ENCODE assay signal across 10 cellular contexts in genomic region chr10:7045891-7046599, GRCh38.
DNase-seq lines count a peak whose midpoint lies in the region; ATAC-seq, FAIRE-seq and TF ChIP-seq lines count a peak whose summit lies in the region.
"Had no signal": no experiment of that assay in that cellular context is flagged by ENCODE, and none has a peak within 500 bp of the region (broad histone marks: within the 10 kb centered on the region; RNA-seq: fewer than 3 reads in every experiment).

No MANE protein-coding gene starts in this region.

- SMC1A ChIA-PET in GM12878 (lab: Charles Lee; ENCODE audit: uncharacterized antibody, unreplicated experiment): no interaction called here

- intact Hi-C loops in GM12878 (cut with micrococcal nuclease; ENCODE audit: unreplicated experiment) (no loop called here), ovary (cut with DNase I) (no loop called here)

- 34% methylated on average over 4 of the region's 4 CpGs for WGBS in GM12878 (ENCODE audit: insufficient coverage, insufficient replicate concordance, low lambda C conversion rate, missing lambda C conversion rate)
- WGBS in ovary, 3 donors: 73 to 90% (median 85%) methylated on average over 4 of the region's 4 CpGs

- no peak overlapping the region for H2AFZ ChIP-seq in GM12878 (ENCODE audit: control insufficient read depth, low read depth, low read length)

- ATAC-seq in GM19468 (IDR thresholded peaks at IDR 0.05; ENCODE audit: extremely low read depth, unreplicated experiment) (peak; percentile 62), HG03469 (IDR thresholded peaks at IDR 0.05; ENCODE audit: unreplicated experiment) (peak; percentile 80), GM12878 (peak; percentile 21; the same call in 2 of the 3 replicates)

- H3K27me3 ChIP-seq in GM06990 (replicated peaks; ENCODE audit: control insufficient read depth, insufficient read depth, low read length) (no peaks in the 10 kb centered on the region), GM12878 (replicated peaks in 1 of 2; ENCODE audit: control insufficient read depth in 2 of 2, insufficient read depth in 2 of 2, low read length in 1 of 2) (no peaks in the 10 kb centered on the region), ovary (no peaks in the 10 kb centered on the region)

- POLR2A ChIA-PET in GM12878 (lab: Charles Lee): no interaction called here

- CTCF ChIA-PET in GM12878 (lab: Yijun Ruan, JAX): no interaction called here

- H3K4me2 ChIP-seq in GM12878 (ENCODE audit: control insufficient read depth, insufficient read depth): no peak overlapping the region; the same call in 1 of the 2 replicates

- BruUV-seq in GM12878 (replicated peaks; lab: Mats Ljungman, UMichigan): no TSS peak

- H3K4me3 ChIP-seq in GM06990 (replicated peaks; ENCODE audit: low read depth, low read length): no peak overlapping the region
- no peak overlapping the region for H3K4me3 ChIP-seq in GM12878
- H3K4me3 ChIP-seq in ovary: no peak overlapping the region

- H3K27ac ChIP-seq in GM12878 (ENCODE audit: control insufficient read depth, insufficient read depth) (no peak overlapping the region), ovary (no peak overlapping the region)

- DNase-seq in GM06990 (ENCODE audit: extremely low read depth, insufficient read length) (peak; percentile 54), GM12878 (ENCODE audit: low read depth, low spot score) (peak; percentile 44), NCI-H510A (lab: John Stamatoyannopoulos, UW) (no peak), G401 (ENCODE audit: low spot score) (no peak), ovary (no peak), HPDE6-E6E7 (ENCODE audit: extremely low spot score) (no peak)
- DNase-seq: DMS53, left cardiac atrium had no signal

- TF ChIP-seq RAD21 in GM12878 (IDR thresholded peaks at IDR 0.05; ENCODE audit: insufficient read depth, low read depth, low read length): no peak

- RAD21 ChIA-PET in GM12878 (lab: Charles Lee; ENCODE audit: unreplicated experiment): no interaction called here

- no peaks in the 10 kb centered on the region for H3K79me2 ChIP-seq in GM12878 (ENCODE audit: control insufficient read depth, insufficient read depth, low read length)

- H3K36me3 ChIP-seq in GM06990 (ENCODE audit: control insufficient read depth, insufficient read depth, low read length): no peaks in the 10 kb centered on the region
- no peaks in the 10 kb centered on the region for H3K36me3 ChIP-seq in GM12878 (ENCODE audit: control insufficient read depth in 2 of 2, insufficient read depth in 2 of 2, low read length in 1 of 2)
- no peaks in the 10 kb centered on the region for H3K36me3 ChIP-seq in ovary

- H3K9ac ChIP-seq in GM12878 (ENCODE audit: control insufficient read depth, insufficient read depth, low read length): no peak overlapping the region

- H3K9me3 ChIP-seq in GM12878 (replicated peaks; ENCODE audit: control insufficient read depth, insufficient read depth, low read length) (peaks cover 2% of the 10 kb centered on the region; the same call in 2 of the 3 replicates), ovary (peaks cover 0 to 3% of the 10 kb centered on the region in 2 donors)

- H4K20me1 ChIP-seq in GM12878 (ENCODE audit: control insufficient read depth, insufficient read depth): no peaks in the 10 kb centered on the region

- TF ChIP-seq CTCF in GM06990 (IDR thresholded peaks at IDR 0.05; ENCODE audit: insufficient read depth, low read length, poor library complexity, severe bottlenecking) (no peak), GM12878 (IDR thresholded peaks at IDR 0.05 in 2 of 3, conservative IDR thresholded peaks at IDR 0.05 in 1 of 3; ENCODE audit: control insufficient read depth in 2 of 3, extremely low read depth in 1 of 3, insufficient read depth in 1 of 3, low read depth in 3 of 3, low read length in 3 of 3) (no peak), ovary (IDR thresholded peaks at IDR 0.05) (no peak)

- FAIRE-seq in GM12878 (lab: Jason Lieb, UNC): peak; percentile 78

- H3K4me1 ChIP-seq in GM12878 (ENCODE audit: control insufficient read depth, insufficient read depth, low read length) (peaks cover 10% of the 10 kb centered on the region; the same call in 1 of the 2 replicates), ovary (ENCODE audit: insufficient read depth) (no peaks in the 10 kb centered on the region)

- TF ChIP-seq POLR2A in GM12878 (IDR thresholded peaks at IDR 0.05; ENCODE audit: low read depth, low read length): no peak
- TF ChIP-seq POLR2A in ovary (IDR thresholded peaks at IDR 0.05): no peak

- TF ChIP-seq EP300 in GM12878 (IDR thresholded peaks at IDR 0.05; ENCODE audit: borderline replicate concordance in 1 of 2, control insufficient read depth in 1 of 2, low read depth in 2 of 2, low read length in 2 of 2) (no peak), ovary (IDR thresholded peaks at IDR 0.05) (no peak)

- in situ Hi-C loops in GM12878 (cut with MboI): no loop called here
- in situ Hi-C loops in G401 (cut with HindIII; ENCODE audit: low sequenced_read_pairs): no loop called here

TF ChIP-seq in GM12878, 131 proteins besides CTCF, POLR2A, EP300 and RAD21:
- TF ChIP-seq NBN (IDR thresholded peaks at IDR 0.05): no peak
- TF ChIP-seq NFYA (IDR thresholded peaks at IDR 0.05; ENCODE audit: borderline replicate concordance, low read depth, low read length): no peak
- no peak for TF ChIP-seq GATAD2B (conservative IDR thresholded peaks at IDR 0.05; ENCODE audit: low read depth)
- TF ChIP-seq CHD2 (IDR thresholded peaks at IDR 0.05; ENCODE audit: borderline replicate concordance, low read depth, low read length): no peak
- no peak for TF ChIP-seq KDM1A (IDR thresholded peaks at IDR 0.05; ENCODE audit: borderline replicate concordance)
- TF ChIP-seq NR2F1 (conservative IDR thresholded peaks at IDR 0.05): 0 out of 2 replicates have a peak, but pooled peaks have one; percentile 30
- peak; percentile 67 for TF ChIP-seq SPI1 (IDR thresholded peaks at IDR 0.05; ENCODE audit: borderline replicate concordance, insufficient read depth, low read depth, low read length)
- TF ChIP-seq JUNB (IDR thresholded peaks at IDR 0.05): no peak
- peak; percentile 81 for TF ChIP-seq RUNX3 (IDR thresholded peaks at IDR 0.05; ENCODE audit: low read length)
- no peak for TF ChIP-seq TBL1XR1 (IDR thresholded peaks at IDR 0.05; ENCODE audit: low read depth, low read length)
- peak; percentile 37 to 39; a peak in 3 of 4 replicates for TF ChIP-seq IKZF2 (IDR thresholded peaks at IDR 0.05)
- TF ChIP-seq ZNF384 (IDR thresholded peaks at IDR 0.05; ENCODE audit: borderline replicate concordance, low read depth, low read length): no peak
- TF ChIP-seq NFIC (IDR thresholded peaks at IDR 0.05; ENCODE audit: low read depth, low read length): peak; percentile 51; the same call in 1 of the 2 replicates
- TF ChIP-seq BCL11A (IDR thresholded peaks at IDR 0.05; ENCODE audit: low read depth, low read length): 0 out of 2 replicates have a peak, but pooled peaks have one; percentile 15
- TF ChIP-seq SIN3A (IDR thresholded peaks at IDR 0.05; ENCODE audit: low read depth, low read length): no peak
- no peak for TF ChIP-seq IRF4 (IDR thresholded peaks at IDR 0.05; ENCODE audit: low read depth, low read length)
- TF ChIP-seq IKZF1 (conservative IDR thresholded peaks at IDR 0.05): 0 out of 2 replicates have a peak, but pooled peaks have one; percentile 17

Comparison
In these comparisons a context has a peak if more than half of its experiments do, and no peak if none do; other contexts are left out.
1. DNase-seq: peak in GM06990 (single experiment) and GM12878 (single experiment); none in NCI-H510A (single experiment), G401 (single experiment), ovary (0 of 5) and HPDE6-E6E7 (single experiment).
2. ATAC-seq: peak in every context shown above with its lines; median percentile 80 in HG03469; 62 in GM19468; 21 in GM12878.